11 cellular contexts compared by ENCODE assay signal in the genomic region with DNA sequence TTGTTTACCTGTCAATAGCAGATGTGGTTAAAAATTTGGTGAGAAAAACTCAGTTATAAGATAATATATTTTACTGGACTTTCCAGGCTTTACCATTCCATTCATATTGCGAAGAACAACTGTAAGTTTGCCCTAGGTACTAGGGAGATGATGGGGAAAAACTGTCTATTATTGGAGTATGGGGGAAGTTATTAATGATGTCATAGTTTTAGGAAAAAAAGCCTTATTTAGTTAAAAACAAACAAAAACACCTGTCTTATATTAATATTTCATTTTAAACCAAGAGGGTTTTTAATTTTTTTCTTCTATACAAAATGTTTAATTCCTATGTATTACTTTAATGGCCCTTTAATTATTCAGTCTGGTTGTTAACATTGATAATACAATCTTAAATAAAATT. TPM values are rescaled to one million over a fixed set of nuclear protein-coding genes. Genes with fewer than 3 reads are reported as not detected.
"Had no signal": no experiment of that assay in that cellular context is flagged by ENCODE, and none has a peak within 500 bp of the region (broad histone marks: within the 10 kb centered on the region; RNA-seq: fewer than 3 reads in every experiment).

No MANE protein-coding gene starts in this region.

- H2AFZ ChIP-seq: GM23338 had no signal

- FAIRE-seq: H1, H54, K562 had no signal

- H3K4me3 ChIP-seq: GM23338, K562 had no signal

- H3K9me3 Mint-ChIP-seq: GM23338, H9, HFFc6 had no signal

- H3K4me1 Mint-ChIP-seq: GM23338, H9 had no signal

- H3K4me3 Mint-ChIP-seq: GM23338, H9, HFFc6 had no signal

- H3K4me2 ChIP-seq: GM23338 had no signal

- H3K27ac Mint-ChIP-seq: GM23338, H9, HFFc6 had no signal

- ATAC-seq: GM23338, K562 had no signal

- H3K27ac ChIP-seq: HL-60 had no signal

- DNase-seq: H9, HCEC 1CT, HFFc6, IMR-90, KG1 had no signal

RNA-seq across cellular contexts. Expression of gene SP9, which starts 18.2 kb away (rescaled TPM):
- total RNA-seq: H9, HFFc6, HT1080, IMR-90 had no signal
- polyA plus RNA-seq: GM23338, IMR-90 had no signal
